20 cellular contexts compared by ENCODE assay signal in genomic region chr3:53811143-53811915, GRCh38. TPM values are rescaled to one million over a fixed set of nuclear protein-coding genes. Genes with fewer than 3 reads are reported as not detected.
"Had no signal": no experiment of that assay in that cellular context is flagged by ENCODE, and none has a peak within 500 bp of the region (broad histone marks: within the 10 kb centered on the region; RNA-seq: fewer than 3 reads in every experiment).

No MANE protein-coding gene starts in this region.

- H3K4me3 ChIP-seq: cardiac muscle cell, smooth muscle cell had no signal

- DNase-seq: activated gamma-delta T cell; activated naive CD4-positive, alpha-beta T cell treated with anti-CD3 and anti-CD28 coated beads, Interleukin-2, amount 50 U/mL, for 16 hours; activated naive CD8-positive, alpha-beta T cell treated with anti-CD3 and anti-CD28 coated beads, Interleukin-2, amount 50 U/mL, for 24 hours; activated T-cell treated with anti-CD3 and anti-CD28 coated beads, Interleukin-2, amount 50 U/mL, for 72 hours; effector memory CD4-positive, alpha-beta T cell; foreskin melanocyte; hippocampal formation; mesenchymal stem cell; nephron progenitor cell; occipital lobe; stimulated activated CD4-positive, alpha-beta T cell treated with anti-CD3 and anti-CD28 coated beads, Interleukin-2, amount 100 ng/mL, for 48 hours; stimulated activated naive CD4-positive, alpha-beta T cell treated with Interleukin-2 at 50 U/mL for 16 hours; T1000 had no signal

- ATAC-seq: activated naive CD8-positive, alpha-beta T cell treated with anti-CD3 and anti-CD28 coated beads, Interleukin-2, amount 50 U/mL, for 24 hours; activated T-cell treated with anti-CD3 and anti-CD28 coated beads, Interleukin-2, amount 50 U/mL, for 72 hours; esophagus mucosa; sciatic nerve; WTC11 had no signal

- H3K4me3 Mint-ChIP-seq: activated naive CD8-positive, alpha-beta T cell treated with anti-CD3 and anti-CD28 coated beads, Interleukin-2, amount 50 U/mL, for 24 hours; activated T-cell treated with anti-CD3 and anti-CD28 coated beads, Interleukin-2, amount 50 U/mL, for 72 hours; nephron progenitor cell; T-helper 1 cell treated with Interleukin-12 subunit alpha and Interleukin-12 subunit beta and Interleukin-4 antibody, amounts not matched to agents 30 μg/mL and 1 μg/mL, for 36 hours; WTC11 had no signal

- H3K36me3 Mint-ChIP-seq: WTC11 had no signal

- H3K9me3 Mint-ChIP-seq: activated naive CD8-positive, alpha-beta T cell treated with anti-CD3 and anti-CD28 coated beads, Interleukin-2, amount 50 U/mL, for 24 hours; activated T-cell treated with anti-CD3 and anti-CD28 coated beads, Interleukin-2, amount 50 U/mL, for 72 hours; nephron progenitor cell; T-helper 1 cell treated with Interleukin-12 subunit alpha and Interleukin-12 subunit beta and Interleukin-4 antibody, amounts not matched to agents 30 μg/mL and 1 μg/mL, for 36 hours; WTC11 had no signal

- H3K27me3 ChIP-seq: cardiac muscle cell had no signal

- H3K27ac ChIP-seq: cardiac muscle cell had no signal

- H3K27ac Mint-ChIP-seq: activated naive CD8-positive, alpha-beta T cell treated with anti-CD3 and anti-CD28 coated beads, Interleukin-2, amount 50 U/mL, for 24 hours; activated T-cell treated with anti-CD3 and anti-CD28 coated beads, Interleukin-2, amount 50 U/mL, for 72 hours; nephron progenitor cell; T-helper 1 cell treated with Interleukin-12 subunit alpha and Interleukin-12 subunit beta and Interleukin-4 antibody, amounts not matched to agents 30 μg/mL and 1 μg/mL, for 36 hours; WTC11 had no signal

- H3K4me1 Mint-ChIP-seq: activated naive CD8-positive, alpha-beta T cell treated with anti-CD3 and anti-CD28 coated beads, Interleukin-2, amount 50 U/mL, for 24 hours; WTC11 had no signal

RNA-seq across cellular contexts. Expression of gene IL17RB, which starts 35.0 kb away (rescaled TPM):
- total RNA-seq: endothelial cell of umbilical vein, smooth muscle cell had no signal
